Comparison of ENCODE assay signal across 10 cellular contexts in genomic region chr9:68802525-68803015, GRCh38.
DNase-seq lines count a peak whose midpoint lies in the region; ATAC-seq lines count a peak whose summit lies in the region.
"Had no signal": no experiment of that assay in that cellular context is flagged by ENCODE, and none has a peak within 500 bp of the region (broad histone marks: within the 10 kb centered on the region; RNA-seq: fewer than 3 reads in every experiment).

No MANE protein-coding gene starts in this region.

- H3K4me1 ChIP-seq in naive thymus-derived CD4-positive, alpha-beta T cell (ENCODE audit: control insufficient read depth in 2 of 2, insufficient read depth in 2 of 2, low read length in 2 of 2): no peaks in the 10 kb centered on the region

- H3K36me3 Mint-ChIP-seq in naive thymus-derived CD4-positive, alpha-beta T cell: no peaks in the 10 kb centered on the region

- POLR2A ChIA-PET in naive thymus-derived CD4-positive, alpha-beta T cell (lab: Charles Lee): no interaction called here

- no peaks in the 10 kb centered on the region for H3K36me3 ChIP-seq in naive thymus-derived CD4-positive, alpha-beta T cell (ENCODE audit: control insufficient read depth in 2 of 3, insufficient read depth in 3 of 3, low read length in 3 of 3)

- no peaks in the 10 kb centered on the region for H3K27me3 ChIP-seq in naive thymus-derived CD4-positive, alpha-beta T cell (ENCODE audit: control insufficient read depth in 2 of 2, insufficient read depth in 2 of 2, low read length in 2 of 2)

- ATAC-seq in GM18868 (IDR thresholded peaks at IDR 0.05; ENCODE audit: unreplicated experiment): peak; percentile 98
- peak; percentile 96 for ATAC-seq in GM21423 (IDR thresholded peaks at IDR 0.05; ENCODE audit: unreplicated experiment)
- peak; percentile 96 for ATAC-seq in HG03342 (IDR thresholded peaks at IDR 0.05; ENCODE audit: unreplicated experiment)
- peak; percentile 29 for ATAC-seq in naive thymus-derived CD4-positive, alpha-beta T cell

- CTCF ChIA-PET in naive thymus-derived CD4-positive, alpha-beta T cell (lab: Charles Lee): no interaction called here

- H3K9me3 Mint-ChIP-seq in naive thymus-derived CD4-positive, alpha-beta T cell: no peaks in the 10 kb centered on the region

- H3K27ac ChIP-seq in naive thymus-derived CD4-positive, alpha-beta T cell (ENCODE audit: low read depth, low read length): no peak overlapping the region
- H3K27ac ChIP-seq: GM23248 had no signal

- no peak overlapping the region for H3K4me3 ChIP-seq in naive thymus-derived CD4-positive, alpha-beta T cell (ENCODE audit: low read length)
- H3K4me3 ChIP-seq: GM23248 had no signal

- H3K27me3 Mint-ChIP-seq in naive thymus-derived CD4-positive, alpha-beta T cell: peaks cover 0 to 2% (median 0%) of the 10 kb centered on the region in 5 donors

- no peaks in the 10 kb centered on the region for H3K9me3 ChIP-seq in naive thymus-derived CD4-positive, alpha-beta T cell (ENCODE audit: control insufficient read depth in 2 of 3, low read length in 3 of 3)

- peak in 1 of 9 donors; percentile 59 for DNase-seq in naive thymus-derived CD4-positive, alpha-beta T cell
- DNase-seq in HPDE6-E6E7 (ENCODE audit: extremely low spot score) (no peak), NCI-H2227 treated with DMSO at 0.1 percent for 48 hours (lab: John Stamatoyannopoulos, UW) (no peak)
- DNase-seq in effector CD8-positive, alpha-beta T cell (lab: John Stamatoyannopoulos, UW): no peak
- DNase-seq: effector CD4-positive, alpha-beta T cell; GM23248; NCI-H446 had no signal

- intact Hi-C loops in naive thymus-derived CD4-positive, alpha-beta T cell (cut with micrococcal nuclease): loop anchor here in 1 of 2 donors (10.0 kb wide), 1 partner anchor 48 kb away; no protein-coding TSS in a partner anchor

- no peak overlapping the region for H3K4me3 Mint-ChIP-seq in naive thymus-derived CD4-positive, alpha-beta T cell

- peaks cover 0 to 11% (median 0%) of the 10 kb centered on the region in 7 donors for H3K4me1 Mint-ChIP-seq in naive thymus-derived CD4-positive, alpha-beta T cell

- no peak overlapping the region for H3K27ac Mint-ChIP-seq in naive thymus-derived CD4-positive, alpha-beta T cell

Comparison
In these comparisons a context has a peak if more than half of its experiments do, and no peak if none do; other contexts are left out.
1. ATAC-seq: peak in every context shown above with its lines; median percentile 98 in GM18868; 96 in GM21423; 96 in HG03342; 29 in naive thymus-derived CD4-positive, alpha-beta T cell.